ENCODE assay signal across 17 cellular contexts in the genomic region with DNA sequence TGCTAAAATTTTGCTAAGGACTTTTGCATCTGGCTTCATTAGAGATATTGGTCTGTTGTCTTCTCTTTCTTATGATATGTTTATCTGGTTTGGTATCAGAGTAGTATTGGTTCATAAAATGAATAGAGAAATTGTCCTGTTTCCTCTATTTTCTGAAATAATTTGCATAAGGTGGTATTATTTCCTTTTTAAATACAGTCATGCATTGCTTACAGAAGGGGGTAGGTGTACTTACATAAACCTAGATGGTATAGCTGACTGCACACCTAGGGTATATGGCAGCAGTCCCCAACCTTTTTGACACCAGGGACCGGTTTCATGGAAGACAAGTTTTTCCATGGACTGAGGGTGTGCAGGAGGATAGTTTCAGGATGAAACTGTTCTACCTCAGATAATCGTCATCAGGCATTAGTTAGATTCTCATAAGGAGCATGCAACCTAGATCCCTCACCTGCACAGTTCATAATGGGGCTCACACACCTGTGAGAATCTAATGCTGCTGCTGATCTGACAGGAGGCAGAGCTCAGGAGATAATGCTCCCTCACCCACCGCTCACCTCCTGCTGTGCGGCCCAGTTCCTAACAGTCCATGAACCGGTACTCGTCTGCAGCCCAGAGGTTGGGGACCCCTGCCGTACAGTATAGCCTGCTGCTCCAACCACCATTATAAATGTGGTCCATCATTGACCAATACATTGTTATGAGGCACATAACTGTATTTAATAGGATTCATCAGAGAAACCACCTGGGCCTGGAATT.
"Had no signal": no experiment of that assay in that cellular context is flagged by ENCODE, and none has a peak within 500 bp of the region (broad histone marks: within the 10 kb centered on the region; RNA-seq: fewer than 3 reads in every experiment).

No MANE protein-coding gene starts in this region.

- H3K9me3 ChIP-seq: lower lobe of right lung, neutrophil, tibial nerve had no signal

- ATAC-seq: activated CD8-positive, alpha-beta T cell treated with anti-CD3 and anti-CD28 coated beads for 36 hours; activated T-helper 17 cell treated with anti-CD3 and anti-CD28 coated beads, Interleukin-2, amount 50 U/mL, for 72 hours; lower lobe of right lung; right cardiac atrium had no signal

- H3K27me3 ChIP-seq: neutrophil, tibial nerve had no signal

- H3K9me3 Mint-ChIP-seq: activated CD8-positive, alpha-beta T cell treated with anti-CD3 and anti-CD28 coated beads for 36 hours; activated T-helper 17 cell treated with anti-CD3 and anti-CD28 coated beads, Interleukin-2, amount 50 U/mL, for 72 hours; brain had no signal

- H3K4me3 Mint-ChIP-seq: activated CD8-positive, alpha-beta T cell treated with anti-CD3 and anti-CD28 coated beads for 36 hours; activated T-helper 17 cell treated with anti-CD3 and anti-CD28 coated beads, Interleukin-2, amount 50 U/mL, for 72 hours; brain had no signal

- H3K36me3 Mint-ChIP-seq: brain had no signal

- H3K36me3 ChIP-seq: lower lobe of right lung, neutrophil, tibial nerve, WERI-Rb-1 had no signal

- H3K27me3 Mint-ChIP-seq: activated CD8-positive, alpha-beta T cell treated with anti-CD3 and anti-CD28 coated beads for 36 hours; activated T-helper 17 cell treated with anti-CD3 and anti-CD28 coated beads, Interleukin-2, amount 50 U/mL, for 72 hours had no signal

- DNase-seq: activated CD4-positive, alpha-beta T cell treated with anti-CD3 and anti-CD28 coated beads for 4 hours; activated CD8-positive, alpha-beta T cell treated with anti-CD3 and anti-CD28 coated beads for 36 hours; activated naive CD4-positive, alpha-beta T cell treated with anti-CD3 and anti-CD28 coated beads, Interleukin-2, amount 50 U/mL, for 16 hours; activated T-cell treated with anti-CD3 and anti-CD28 coated beads for 4 hours; amygdala; cerebellar nuclear complex; dermis blood vessel endothelial cell; hypothalamus; lower lobe of right lung; midbrain; small intestine; WERI-Rb-1 had no signal

- H3K27ac Mint-ChIP-seq: activated CD8-positive, alpha-beta T cell treated with anti-CD3 and anti-CD28 coated beads for 36 hours; activated T-helper 17 cell treated with anti-CD3 and anti-CD28 coated beads, Interleukin-2, amount 50 U/mL, for 72 hours; brain had no signal

- H3K27ac ChIP-seq: lower lobe of right lung, neutrophil, tibial nerve, WERI-Rb-1 had no signal

- H3K4me3 ChIP-seq: lower lobe of right lung, tibial nerve had no signal
